In the genomic region with DNA sequence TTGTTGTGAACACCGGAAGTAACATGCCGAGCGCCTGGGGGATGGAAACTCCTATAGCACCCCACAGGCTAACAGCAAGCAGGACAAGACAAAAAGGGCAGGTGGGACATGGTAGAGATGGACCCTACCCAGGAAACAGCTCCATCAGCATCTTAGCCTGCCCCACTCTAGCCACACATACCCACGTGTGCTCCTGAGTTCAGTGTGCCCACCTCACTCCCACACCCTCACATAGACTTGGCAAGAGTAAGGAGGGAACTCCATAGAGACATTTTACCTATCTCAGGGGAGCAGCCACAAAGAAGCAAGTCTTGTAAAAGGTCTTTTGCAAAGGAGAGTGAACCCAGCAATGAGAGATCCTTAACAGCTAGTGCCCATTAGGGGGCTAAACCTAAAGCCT, we compare ENCODE assay signal across 1 cellular context.
TF ChIP-seq lines count a peak whose summit lies in the region.

No MANE protein-coding gene starts in this region.

TF ChIP-seq in K562, 482 proteins besides CTCF, POLR2A, EP300 and RAD21 (continued from another document):
- TF ChIP-seq, protein P1, sequence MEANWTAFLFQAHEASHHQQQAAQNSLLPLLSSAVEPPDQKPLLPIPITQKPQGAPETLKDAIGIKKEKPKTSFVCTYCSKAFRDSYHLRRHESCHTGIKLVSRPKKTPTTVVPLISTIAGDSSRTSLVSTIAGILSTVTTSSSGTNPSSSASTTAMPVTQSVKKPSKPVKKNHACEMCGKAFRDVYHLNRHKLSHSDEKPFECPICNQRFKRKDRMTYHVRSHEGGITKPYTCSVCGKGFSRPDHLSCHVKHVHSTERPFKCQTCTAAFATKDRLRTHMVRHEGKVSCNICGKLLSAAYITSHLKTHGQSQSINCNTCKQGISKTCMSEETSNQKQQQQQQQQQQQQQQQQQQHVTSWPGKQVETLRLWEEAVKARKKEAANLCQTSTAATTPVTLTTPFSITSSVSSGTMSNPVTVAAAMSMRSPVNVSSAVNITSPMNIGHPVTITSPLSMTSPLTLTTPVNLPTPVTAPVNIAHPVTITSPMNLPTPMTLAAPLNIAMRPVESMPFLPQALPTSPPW (CRISPR knock-in tag; IDR thresholded peaks at IDR 0.05) = no peak
- TF ChIP-seq ZNF212 (CRISPR knock-in tag; IDR thresholded peaks at IDR 0.05) = no peak
- TF ChIP-seq POLR2AphosphoS2 (IDR thresholded peaks at IDR 0.05; ENCODE audit: low read length) = peak; percentile 79; the same call in 1 of the 2 replicates
- 0 out of 2 replicates have a peak, but pooled peaks have one; percentile 12 for TF ChIP-seq MYNN (IDR thresholded peaks at IDR 0.05)
- no peak for TF ChIP-seq MYNN (CRISPR knock-in tag; IDR thresholded peaks at IDR 0.05)
- no peak for TF ChIP-seq MTA1 (IDR thresholded peaks at IDR 0.05; ENCODE audit: borderline replicate concordance)
